9 cellular contexts compared by ENCODE assay signal in the genomic region with DNA sequence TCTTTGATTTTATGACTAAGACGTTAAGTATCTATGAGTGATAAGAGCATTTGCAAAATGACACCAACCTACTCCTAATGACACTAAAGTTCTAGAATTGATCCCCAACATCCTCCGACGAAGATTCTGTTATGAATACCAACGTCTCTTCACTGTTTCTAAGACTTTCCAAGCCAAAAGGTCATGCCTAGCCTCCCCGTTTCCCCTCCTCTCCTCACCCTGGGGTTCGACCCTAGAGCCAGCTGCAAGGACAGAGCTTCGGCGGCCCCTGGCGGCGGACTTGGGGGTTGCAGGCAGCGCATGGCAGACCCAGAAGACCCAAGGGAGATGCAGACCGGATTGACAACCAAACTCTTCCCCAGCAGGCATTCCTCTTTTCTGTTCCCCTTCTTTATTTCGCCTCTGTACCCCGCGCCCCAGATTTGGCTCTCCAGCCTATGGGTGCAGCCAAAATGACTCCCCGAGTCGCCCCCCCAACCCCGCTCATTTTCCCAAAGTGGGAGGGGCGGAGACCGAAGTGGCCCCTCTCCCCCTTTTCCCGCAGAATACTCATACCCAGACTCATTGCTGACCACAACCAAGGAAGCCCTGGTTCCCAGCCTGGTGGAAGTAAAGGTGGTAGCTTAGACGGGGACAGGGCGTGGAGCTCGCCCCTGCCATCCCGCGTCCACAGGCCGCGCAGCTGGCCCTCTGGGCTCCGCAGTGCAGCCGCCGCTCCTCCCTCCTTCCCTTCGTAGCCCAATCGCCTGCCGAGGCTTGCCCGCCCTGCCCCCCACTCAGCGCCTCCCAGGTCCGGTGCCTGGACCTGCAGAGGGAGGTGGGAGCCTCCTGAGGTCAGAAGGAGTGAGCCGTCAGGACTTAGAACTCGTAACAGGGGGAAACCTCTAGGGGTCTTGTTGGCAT. TPM values are rescaled to one million over a fixed set of nuclear protein-coding genes. Genes with fewer than 3 reads are reported as not detected.
A peak's percentile ranks its signal among the peaks of the same experiment; 100 is the strongest.
DNase-seq lines count a peak whose midpoint lies in the region; ATAC-seq and TF ChIP-seq lines count a peak whose summit lies in the region.
"Had no signal": no experiment of that assay in that cellular context is flagged by ENCODE, and none has a peak within 500 bp of the region (broad histone marks: within the 10 kb centered on the region; RNA-seq: fewer than 3 reads in every experiment).

No MANE protein-coding gene starts in this region.

- 10% methylated on average over 39 of the region's 39 CpGs for WGBS in right cardiac atrium

- no peak overlapping the region for H3K4me3 ChIP-seq in CD4-positive, alpha-beta memory T cell (ENCODE audit: low read length in 2 of 2)
- H3K4me3 ChIP-seq in right cardiac atrium (ENCODE audit: low read length) (no peak overlapping the region), retinal pigment epithelial cell (ENCODE audit: low read length) (peak overlapping the region; percentile 37)

- H3K27ac ChIP-seq in CD4-positive, alpha-beta memory T cell (ENCODE audit: low read depth, low read length), result peak overlapping the region; percentile 98
- H3K27ac ChIP-seq in angular gyrus (ENCODE audit: low read depth, low read length) (peak overlapping the region; percentile 97), right cardiac atrium (ENCODE audit: low read length) (no peak overlapping the region)

- H3K4me3 Mint-ChIP-seq in CD4-positive, alpha-beta memory T cell, result peak overlapping the region; percentile 77 to 92 (median 82)
- peak overlapping the region; percentile 66 for H3K4me3 Mint-ChIP-seq in T-helper 2 cell treated with Interferon-gamma antibody and Interleukin-4, amounts not matched to agents 5 μg/mL and 100 μg/mL, for 36 hours

- H3K27me3 ChIP-seq in CD4-positive, alpha-beta memory T cell (ENCODE audit: insufficient read depth, low read length), result no peaks in the 10 kb centered on the region
- no peaks in the 10 kb centered on the region for H3K27me3 ChIP-seq in right cardiac atrium (ENCODE audit: control insufficient read depth, insufficient read depth)

- peak; percentile 43 to 58 for ATAC-seq in right cardiac atrium
- ATAC-seq in GM18502 (IDR thresholded peaks at IDR 0.05; ENCODE audit: poor library complexity, unreplicated experiment), result no peak

- CTCF ChIA-PET in CD4-positive, alpha-beta memory T cell (lab: Charles Lee; ENCODE audit: partially characterized antibody), result interaction anchor here (0.7 to 4.4 kb wide), 23 partner anchors 9 to 690 kb away, joined by 3 to 121 read pairs (median 5); a partner anchor contains a TSS

- intact Hi-C loops in CD4-positive, alpha-beta memory T cell (cut with micrococcal nuclease), result loop anchor here (1.0 to 2.0 kb wide), 7 partner anchors 26 to 216 kb away; a partner anchor contains a TSS
- intact Hi-C loops in right cardiac atrium (cut with DNase I), result loop anchor here (2.0 to 10.0 kb wide), 4 partner anchors 36 to 120 kb away; a partner anchor contains a TSS

- H3K4me1 ChIP-seq in CD4-positive, alpha-beta memory T cell (ENCODE audit: insufficient read depth, low read length), result peaks cover 63% of the 10 kb centered on the region
- H3K4me1 ChIP-seq in right cardiac atrium (ENCODE audit: control insufficient read depth, insufficient read depth, low read length), result peaks cover 2% of the 10 kb centered on the region

- H3K4me1 Mint-ChIP-seq in CD4-positive, alpha-beta memory T cell, result peaks cover 28 to 57% (median 41%) of the 10 kb centered on the region in 4 donors
- H3K4me1 Mint-ChIP-seq in T-helper 2 cell treated with Interferon-gamma antibody and Interleukin-4, amounts not matched to agents 5 μg/mL and 100 μg/mL, for 36 hours (ENCODE audit: low read depth), result peaks cover 40% of the 10 kb centered on the region

- H3K36me3 Mint-ChIP-seq in CD4-positive, alpha-beta memory T cell, result peaks cover 0 to 6% of the 10 kb centered on the region in 2 donors
- peaks cover 11% of the 10 kb centered on the region for H3K36me3 Mint-ChIP-seq in T-helper 2 cell treated with Interferon-gamma antibody and Interleukin-4, amounts not matched to agents 5 μg/mL and 100 μg/mL, for 36 hours (ENCODE audit: low read depth)

- H3K36me3 ChIP-seq in CD4-positive, alpha-beta memory T cell (ENCODE audit: insufficient read depth, low read length), result no peaks in the 10 kb centered on the region

- H3K9me3 Mint-ChIP-seq in CD4-positive, alpha-beta memory T cell, result no peaks in the 10 kb centered on the region
- H3K9me3 Mint-ChIP-seq in T-helper 2 cell treated with Interferon-gamma antibody and Interleukin-4, amounts not matched to agents 5 μg/mL and 100 μg/mL, for 36 hours, result no peaks in the 10 kb centered on the region

- peak; percentile 87 to 92 (median 89) for DNase-seq in CD4-positive, alpha-beta memory T cell
- peak; percentile 33 for DNase-seq in H4 (ENCODE audit: low spot score)
- DNase-seq in NCI-H187 treated with DMSO at 0.1 percent for 48 hours (lab: John Stamatoyannopoulos, UW), result peak; percentile 51
- DNase-seq in T-helper 2 cell treated with Interferon-gamma antibody and Interleukin-4, amounts not matched to agents 5 μg/mL and 100 μg/mL, for 36 hours (ENCODE audit: low spot score), result peak; percentile 94
- DNase-seq in right cardiac atrium, result peak; percentile 83 to 95 (median 95)
- no peak for DNase-seq in retinal pigment epithelial cell (ENCODE audit: low read depth)

- POLR2A ChIA-PET in CD4-positive, alpha-beta memory T cell (lab: Charles Lee; ENCODE audit: partially characterized antibody), result interaction anchor here (0.6 to 3.1 kb wide), 14 partner anchors 23 to 1340 kb away, joined by 3 to 29 read pairs (median 6); a partner anchor contains a TSS

- no peaks in the 10 kb centered on the region for H3K27me3 Mint-ChIP-seq in CD4-positive, alpha-beta memory T cell
- H3K27me3 Mint-ChIP-seq in T-helper 2 cell treated with Interferon-gamma antibody and Interleukin-4, amounts not matched to agents 5 μg/mL and 100 μg/mL, for 36 hours (ENCODE audit: low read depth), result no peaks in the 10 kb centered on the region

- peak; percentile 99 for TF ChIP-seq CTCF in retinal pigment epithelial cell (conservative IDR thresholded peaks at IDR 0.05; ENCODE audit: low read depth, low read length)

- peak overlapping the region; percentile 91 to 98 (median 93) for H3K27ac Mint-ChIP-seq in CD4-positive, alpha-beta memory T cell
- H3K27ac Mint-ChIP-seq in T-helper 2 cell treated with Interferon-gamma antibody and Interleukin-4, amounts not matched to agents 5 μg/mL and 100 μg/mL, for 36 hours, result peak overlapping the region; percentile 93

- no peaks in the 10 kb centered on the region for H3K9me3 ChIP-seq in CD4-positive, alpha-beta memory T cell (ENCODE audit: control insufficient read depth in 1 of 2, low read length in 2 of 2)
- H3K9me3 ChIP-seq in right cardiac atrium (ENCODE audit: control insufficient read depth, low read length), result no peaks in the 10 kb centered on the region

RNA-seq across cellular contexts. Expression of a gene that starts 4.1 kb away (rescaled TPM):
- total RNA-seq in CD4-positive, alpha-beta memory T cell, result 10 to 100 TPM; 76.7 to 78.0 TPM
- polyA plus RNA-seq in CD4-positive, alpha-beta memory T cell, result 10 to 100 TPM; 11.0 to 20.8 TPM
- total RNA-seq in H4 (2014; rRNA removed; shearing (Covaris generic)), result 5.1 and 11.7 TPM in 2 replicates
- total RNA-seq in right cardiac atrium, result 10 to 100 TPM; 25.2 to 37.9 (median 33.7) TPM
- 19.0 TPM for polyA plus RNA-seq in right cardiac atrium

RNA-seq across cellular contexts. Expression of a gene that starts 24.7 kb away (rescaled TPM):
- 1 to 10 TPM; 6.1 to 6.4 TPM for total RNA-seq in CD4-positive, alpha-beta memory T cell
- under 1 TPM in 1 of 2 donors, not detected in 1; 0.12 TPM for polyA plus RNA-seq in CD4-positive, alpha-beta memory T cell
- not detected in 2 replicates for total RNA-seq in H4 (2014; rRNA removed; shearing (Covaris generic))
- 10 to 100 TPM in 3 of 4 donors, 1 to 10 TPM in 1; 8.5 to 16.7 (median 12.5) TPM for total RNA-seq in right cardiac atrium
- 8.7 TPM for polyA plus RNA-seq in right cardiac atrium

RNA-seq across cellular contexts. Expression of a gene that starts 41.3 kb away (rescaled TPM):
- total RNA-seq in CD4-positive, alpha-beta memory T cell, result not detected
- polyA plus RNA-seq in CD4-positive, alpha-beta memory T cell, result not detected
- not detected in 2 replicates for total RNA-seq in H4 (2014; rRNA removed; shearing (Covaris generic))
- total RNA-seq in right cardiac atrium, result 10 to 100 TPM in 1 of 4 donors, 1 to 10 TPM in 3; 3.7 to 11.3 (median 4.7) TPM
- 7.7 TPM for polyA plus RNA-seq in right cardiac atrium
- total RNA-seq: activated CD8-positive, alpha-beta memory T cell treated with anti-CD3 and anti-CD28 coated beads for 36 hours had no signal

RNA-seq across cellular contexts. Expression of a gene that starts 48.5 kb away (rescaled TPM):
- total RNA-seq in CD4-positive, alpha-beta memory T cell, result 100 to 1,000 TPM; 380 to 406 TPM
- polyA plus RNA-seq in CD4-positive, alpha-beta memory T cell, result 1,000 to 10,000 TPM in 1 of 2 donors, 100 to 1,000 TPM in 1; 956 to 1,238 TPM
- total RNA-seq in H4 (2014; rRNA removed; shearing (Covaris generic)), result 318 and 326 TPM in 2 replicates
- 100 to 1,000 TPM; 246 to 297 (median 285) TPM for total RNA-seq in right cardiac atrium
- 281 TPM for polyA plus RNA-seq in right cardiac atrium

RNA-seq across cellular contexts. Expression of a gene that starts 49.2 kb away (rescaled TPM):
- 10 to 100 TPM; 10.8 to 11.4 TPM for total RNA-seq in CD4-positive, alpha-beta memory T cell
- 1 to 10 TPM in 1 of 2 donors, under 1 TPM in 1; 0.94 to 1.5 TPM for polyA plus RNA-seq in CD4-positive, alpha-beta memory T cell
- 5.4 and 5.9 TPM in 2 replicates for total RNA-seq in H4 (2014; rRNA removed; shearing (Covaris generic))
- total RNA-seq in right cardiac atrium, result 1 to 10 TPM; 2.5 to 3.3 (median 3.1) TPM
- 2.7 TPM for polyA plus RNA-seq in right cardiac atrium
